In the genomic region with DNA sequence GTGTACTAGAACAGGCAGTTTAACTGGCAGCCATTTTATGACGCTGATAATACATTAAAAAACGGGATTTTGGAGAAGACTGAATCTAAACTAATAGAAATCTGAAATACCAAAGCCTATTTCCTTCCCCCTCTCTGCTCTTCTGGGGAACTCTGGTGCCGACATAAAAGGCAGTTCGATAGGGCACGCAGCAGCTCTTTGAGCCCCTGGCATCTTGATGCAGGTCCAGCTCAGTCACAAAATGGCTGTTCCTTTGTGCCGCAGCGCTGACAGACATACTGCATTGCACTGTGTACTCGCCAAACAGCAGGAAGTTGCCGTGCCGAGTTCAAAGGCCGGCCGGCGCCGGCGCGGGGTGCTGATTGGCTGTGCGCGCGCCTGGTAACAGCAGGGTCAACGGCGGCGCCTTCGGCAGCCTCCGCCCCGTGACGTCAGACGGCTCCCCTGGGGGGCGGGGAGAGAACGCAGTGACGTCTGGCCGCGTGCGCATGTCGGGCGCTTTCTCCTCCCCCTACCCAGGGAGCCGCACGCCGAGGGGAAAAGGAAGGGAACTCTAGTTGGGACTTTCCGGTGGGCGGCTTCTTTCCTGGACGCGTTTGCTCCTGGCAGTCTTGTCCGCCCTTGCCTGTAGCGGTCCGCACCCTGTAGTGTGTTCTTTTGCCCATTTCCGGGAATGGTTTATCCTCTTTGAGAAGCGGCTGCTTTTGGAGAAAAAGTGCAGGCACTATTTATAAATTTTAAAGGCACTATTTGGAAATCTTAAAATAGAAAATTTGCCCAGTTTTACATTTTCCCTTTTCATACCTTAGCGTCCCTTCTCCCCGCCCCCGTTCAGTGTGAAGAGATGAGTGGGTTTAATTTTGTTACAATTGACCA, we compare ENCODE assay signal across 8 cellular contexts. TPM values are rescaled to one million over a fixed set of nuclear protein-coding genes. Genes with fewer than 3 reads are reported as not detected.
DNase-seq lines count a peak whose midpoint lies in the region; ATAC-seq and TF ChIP-seq lines count a peak whose summit lies in the region.

No MANE protein-coding gene starts in this region.

- peak; percentile 96 for TF ChIP-seq EP300 in gastroesophageal sphincter (IDR thresholded peaks at IDR 0.05)

- peaks cover 17% of the 10 kb centered on the region for H3K27me3 Mint-ChIP-seq in HFFc6 (ENCODE audit: insufficient read depth)
- H3K27me3 Mint-ChIP-seq in activated naive CD4-positive, alpha-beta T cell treated with anti-CD3 and anti-CD28 coated beads, Interleukin-2, amount 10 ng/mL, durations not matched to agents 7 days and 5 days = peaks cover 4% of the 10 kb centered on the region

- in situ Hi-C loops in SK-MEL-5 (cut with HindIII; ENCODE audit: low pct_unique_long_range_greater_than_20kb, low sequenced_read_pairs) = no loop called here

- peaks cover 72% of the 10 kb centered on the region for H3K4me1 Mint-ChIP-seq in HFFc6 (ENCODE audit: low read depth)
- H3K4me1 Mint-ChIP-seq in activated naive CD4-positive, alpha-beta T cell treated with anti-CD3 and anti-CD28 coated beads, Interleukin-2, amount 10 ng/mL, durations not matched to agents 7 days and 5 days = peaks cover 59% of the 10 kb centered on the region

- TF ChIP-seq CTCF in HFFc6 (IDR thresholded peaks at IDR 0.05) (no peak), gastroesophageal sphincter (IDR thresholded peaks at IDR 0.05) (peak in 2 of 4 experiments; percentile 7 to 26), neutrophil (IDR thresholded peaks at IDR 0.05) (peak; percentile 39)

- H3K27ac ChIP-seq in gastroesophageal sphincter (peak overlapping the region; percentile 91 to 100 (median 92)), neutrophil (peak overlapping the region; percentile 98), substantia nigra (ENCODE audit: low read depth, low read length, poor library complexity, severe bottlenecking) (peak overlapping the region; percentile 90)

- H3K27me3 ChIP-seq in gastroesophageal sphincter = no peaks in the 10 kb centered on the region
- no peaks in the 10 kb centered on the region for H3K27me3 ChIP-seq in neutrophil

- H3K9me3 Mint-ChIP-seq in HFFc6 = peaks cover 3% of the 10 kb centered on the region
- peaks cover 5% of the 10 kb centered on the region for H3K9me3 Mint-ChIP-seq in activated naive CD4-positive, alpha-beta T cell treated with anti-CD3 and anti-CD28 coated beads, Interleukin-2, amount 10 ng/mL, durations not matched to agents 7 days and 5 days

- peak; percentile 64 to 81 for TF ChIP-seq POLR2A in gastroesophageal sphincter (IDR thresholded peaks at IDR 0.05)

- CTCF ChIA-PET in activated naive CD4-positive, alpha-beta T cell treated with anti-CD3 and anti-CD28 coated beads, Interleukin-2, amount 10 ng/mL, durations not matched to agents 7 days and 5 days (lab: Charles Lee) = interaction anchor here (1.4 to 6.9 kb wide), 4 partner anchors 16 to 94 kb away, joined by 4 to 45 read pairs (median 16); no protein-coding TSS in a partner anchor

- H3K4me3 ChIP-seq in gastroesophageal sphincter = peak overlapping the region; percentile 61 to 99
- H3K4me3 ChIP-seq in neutrophil (ENCODE audit: low read depth in 1 of 2, low read length in 1 of 2) = peak overlapping the region; percentile 69 to 83

- H3K9me3 ChIP-seq in gastroesophageal sphincter = no peaks in the 10 kb centered on the region
- no peaks in the 10 kb centered on the region for H3K9me3 ChIP-seq in neutrophil

- peaks cover 25 to 70% (median 27%) of the 10 kb centered on the region in 3 donors for H3K4me1 ChIP-seq in gastroesophageal sphincter
- peaks cover 80% of the 10 kb centered on the region in 2 experiments for H3K4me1 ChIP-seq in neutrophil (ENCODE audit: control insufficient read depth in 1 of 2, insufficient read depth in 1 of 2, low read depth in 1 of 2, low read length in 1 of 2)

- H3K27ac Mint-ChIP-seq in HFFc6 = peak overlapping the region; percentile 99
- peak overlapping the region; percentile 100 for H3K27ac Mint-ChIP-seq in activated naive CD4-positive, alpha-beta T cell treated with anti-CD3 and anti-CD28 coated beads, Interleukin-2, amount 10 ng/mL, durations not matched to agents 7 days and 5 days

- peaks cover 71% of the 10 kb centered on the region for H3K36me3 Mint-ChIP-seq in HFFc6 (ENCODE audit: low read depth)
- peaks cover 70% of the 10 kb centered on the region for H3K36me3 Mint-ChIP-seq in activated naive CD4-positive, alpha-beta T cell treated with anti-CD3 and anti-CD28 coated beads, Interleukin-2, amount 10 ng/mL, durations not matched to agents 7 days and 5 days

- DNase-seq in GM04504 (ENCODE audit: low read depth) (peak; percentile 97), HFFc6 (peak; percentile 98), NAMALWA (ENCODE audit: low spot score) (peak; percentile 99), SK-MEL-5 (ENCODE audit: low read depth, low spot score) (peak; percentile 98), substantia nigra (lab: John Stamatoyannopoulos, UW) (peak; percentile 87 to 100 (median 99))
- DNase-seq in activated naive CD4-positive, alpha-beta T cell treated with anti-CD3 and anti-CD28 coated beads, Interleukin-2, amount 10 ng/mL, durations not matched to agents 7 days and 5 days = peak; percentile 99

- H3K36me3 ChIP-seq in gastroesophageal sphincter = no peaks in the 10 kb centered on the region
- no peaks in the 10 kb centered on the region for H3K36me3 ChIP-seq in neutrophil

- peak overlapping the region; percentile 99 for H3K4me3 Mint-ChIP-seq in HFFc6
- H3K4me3 Mint-ChIP-seq in activated naive CD4-positive, alpha-beta T cell treated with anti-CD3 and anti-CD28 coated beads, Interleukin-2, amount 10 ng/mL, durations not matched to agents 7 days and 5 days = peak overlapping the region; percentile 96

- WGBS in gastroesophageal sphincter (ENCODE audit: low coverage in 1 of 2), 2 donors = 0 to 1% methylated on average over 10 to 21 of the region's 50 CpGs

- peak; percentile 94 for ATAC-seq in gastroesophageal sphincter

RNA-seq across cellular contexts. Expression of gene CHD2, which starts 4.1 kb away (rescaled TPM):
- total RNA-seq in HFFc6 (2021; fragmentation: NEBNext Ultra II Directional; extraction: Animal tissue kit (Norgen Biotek cat#: 25700)) = 10 to 100 TPM; 47.5 to 65.3 (median 57.2) TPM
- total RNA-seq in SK-MEL-5 (2014; rRNA removed; shearing (Covaris generic)) = 27.4 and 37.9 TPM in 2 replicates
- polyA plus RNA-seq in SK-MEL-5 (2015; cell fraction: cytosol; rRNA removed) = 19.8 and 21.3 TPM in 2 replicates
- 83.4 and 86.1 TPM in 2 replicates for polyA plus RNA-seq in SK-MEL-5 (2015; cell fraction: nucleus; rRNA removed)
- total RNA-seq in gastroesophageal sphincter = 100 to 1,000 TPM in 2 of 4 donors, 10 to 100 TPM in 2; 41.9 to 144 (median 81.8) TPM

Comparison
In these comparisons a context has a peak if more than half of its experiments do, and no peak if none do; other contexts are left out.
1. Peak in every context shown above with its lines: DNase-seq, ATAC-seq, H3K4me3 ChIP-seq and H3K27ac ChIP-seq.